In genomic region chr11:762421-763072, GRCh38 we compare ENCODE assay signal across 10 cellular contexts. TPM values are rescaled to one million over a fixed set of nuclear protein-coding genes. Genes with fewer than 3 reads are reported as not detected.
DNase-seq lines count a peak whose midpoint lies in the region; ATAC-seq and TF ChIP-seq lines count a peak whose summit lies in the region.
"Had no signal": no experiment of that assay in that cellular context is flagged by ENCODE, and none has a peak within 500 bp of the region (broad histone marks: within the 10 kb centered on the region; RNA-seq: fewer than 3 reads in every experiment).

No MANE protein-coding gene starts in this region.

- POLR2A ChIA-PET in Caco-2 (lab: Charles Lee), result interaction anchor here (1.4 kb wide), 1 partner anchor 16 kb away, joined by 7 read pairs; the partner anchor contains the start of gene TALDO1

- intact Hi-C loops in Caco-2 (cut with micrococcal nuclease; ENCODE audit: unreplicated experiment), result no loop called here

- H3K36me3 Mint-ChIP-seq in Caco-2 (ENCODE audit: insufficient read depth, unreplicated experiment), result peaks cover 98% of the 10 kb centered on the region

- H3K4me3 Mint-ChIP-seq in Caco-2 (ENCODE audit: unreplicated experiment), result no peak overlapping the region
- H3K4me3 Mint-ChIP-seq: T-cell had no signal

- DNase-seq in Caco-2 (peak; percentile 54 to 58), HS-5 (ENCODE audit: low read depth) (peak; percentile 76), T1000 (lab: John Stamatoyannopoulos, UW) (peak; percentile 36), fibroblast of the aortic adventitia (ENCODE audit: low read depth) (peak; percentile 73), OCI-M2 (lab: John Stamatoyannopoulos, UW; ENCODE audit: unreplicated experiment) (no peak)
- DNase-seq in stimulated activated naive CD4-positive, alpha-beta T cell (lab: John Stamatoyannopoulos, UW), result no peak

- no peaks in the 10 kb centered on the region for H3K4me1 Mint-ChIP-seq in Caco-2 (ENCODE audit: low read depth, unreplicated experiment)

- H3K27me3 ChIP-seq in Caco-2 (replicated peaks; ENCODE audit: control insufficient read depth, insufficient read depth, low read length), result no peaks in the 10 kb centered on the region
- H3K27me3 ChIP-seq in skeletal muscle satellite cell (ENCODE audit: control insufficient read depth, insufficient read depth, low read length), result no peaks in the 10 kb centered on the region

- H3K9ac ChIP-seq in skeletal muscle satellite cell (ENCODE audit: low read depth, low read length), result peak overlapping the region; percentile 2
- H3K9ac ChIP-seq: parathyroid adenoma had no signal

- no peak for ATAC-seq in GM18520 (IDR thresholded peaks at IDR 0.05; ENCODE audit: unreplicated experiment)
- ATAC-seq: T-cell had no signal

- H3K4me3 ChIP-seq in Caco-2 (ENCODE audit: low read depth, low read length), result no peak overlapping the region
- H3K4me3 ChIP-seq in fibroblast of the aortic adventitia (ENCODE audit: low read depth, low read length), result no peak overlapping the region
- no peak overlapping the region for H3K4me3 ChIP-seq in skeletal muscle satellite cell (ENCODE audit: low read length)

- H3K36me3 ChIP-seq in Caco-2 (ENCODE audit: control insufficient read depth, insufficient read depth, low read length) (peaks cover 16% of the 10 kb centered on the region), skeletal muscle satellite cell (ENCODE audit: insufficient read depth, low read length) (peaks cover 77% of the 10 kb centered on the region)

- H3K9me3 Mint-ChIP-seq in Caco-2 (ENCODE audit: unreplicated experiment), result no peaks in the 10 kb centered on the region
- H3K9me3 Mint-ChIP-seq: T-cell had no signal

- TF ChIP-seq CTCF in Caco-2 (IDR thresholded peaks at IDR 0.05; ENCODE audit: insufficient read depth in 1 of 2, low read depth in 1 of 2, low read length in 1 of 2, severe bottlenecking in 1 of 2, unreplicated experiment in 1 of 2), result peak in 1 of 2 experiments; percentile 33
- TF ChIP-seq CTCF in fibroblast of the aortic adventitia (IDR thresholded peaks at IDR 0.05; ENCODE audit: insufficient read depth, low read length), result peak; percentile 38

- no peaks in the 10 kb centered on the region for H3K9me3 ChIP-seq in Caco-2
- H3K9me3 ChIP-seq in skeletal muscle satellite cell (replicated peaks; ENCODE audit: low read length), result no peaks in the 10 kb centered on the region

- BruUV-seq in Caco-2 (replicated peaks; lab: Mats Ljungman, UMichigan), result no TSS peak

- no peaks in the 10 kb centered on the region for H3K4me1 ChIP-seq in Caco-2
- peaks cover 18% of the 10 kb centered on the region for H3K4me1 ChIP-seq in skeletal muscle satellite cell (ENCODE audit: control insufficient read depth, insufficient read depth, low read length)
- H3K4me1 ChIP-seq: parathyroid adenoma had no signal

- H3K27ac Mint-ChIP-seq in Caco-2 (ENCODE audit: unreplicated experiment), result peak overlapping the region; percentile 48

- H3K27me3 Mint-ChIP-seq in Caco-2 (ENCODE audit: insufficient read depth, unreplicated experiment), result no peaks in the 10 kb centered on the region
- H3K27me3 Mint-ChIP-seq: T-cell had no signal

- CTCF ChIA-PET in Caco-2 (lab: Charles Lee), result no interaction called here

- H3K4me2 ChIP-seq in skeletal muscle satellite cell (ENCODE audit: low read length), result peak overlapping the region; percentile 35

RNA-seq across cellular contexts. Expression of gene GATD1, which starts 14.7 kb away (rescaled TPM):
- 85.0 and 91.5 TPM in 2 replicates for total RNA-seq in Caco-2 (2022)
- 40.6 and 53.4 TPM in 2 replicates for total RNA-seq in fibroblast of the aortic adventitia (ENCODE audit: low replicate concordance)
- total RNA-seq in skeletal muscle satellite cell (2012; rRNA removed), result 44.1 and 52.2 TPM in 2 replicates

RNA-seq across cellular contexts. Expression of gene TALDO1, which starts 15.3 kb away (rescaled TPM):
- total RNA-seq in Caco-2 (2022), result 293 and 300 TPM in 2 replicates
- 123 and 146 TPM in 2 replicates for total RNA-seq in fibroblast of the aortic adventitia (ENCODE audit: low replicate concordance)
- total RNA-seq in skeletal muscle satellite cell (2012; rRNA removed), result 178 and 201 TPM in 2 replicates

RNA-seq across cellular contexts. Expression of gene CEND1, which starts 27.3 kb away (rescaled TPM):
- not detected in 2 replicates for total RNA-seq in Caco-2 (2022)
- 0.65 and 1.2 TPM in 2 replicates for total RNA-seq in fibroblast of the aortic adventitia (ENCODE audit: low replicate concordance)
- total RNA-seq in skeletal muscle satellite cell (2012; rRNA removed), result 0.66 and 2.8 TPM in 2 replicates

RNA-seq across cellular contexts. Expression of gene SLC25A22, which starts 35.5 kb away (rescaled TPM):
- total RNA-seq in Caco-2 (2022), result 31.8 and 37.6 TPM in 2 replicates
- 16.7 and 17.6 TPM in 2 replicates for total RNA-seq in fibroblast of the aortic adventitia (ENCODE audit: low replicate concordance)
- total RNA-seq in skeletal muscle satellite cell (2012; rRNA removed), result 31.2 and 34.1 TPM in 2 replicates

RNA-seq across cellular contexts. Expression of gene PIDD1, which starts 42.5 kb away (rescaled TPM):
- total RNA-seq in Caco-2 (2022) (21.3 and 25.3 TPM in 2 replicates), fibroblast of the aortic adventitia (ENCODE audit: low replicate concordance) (6.3 and 8.8 TPM in 2 replicates)
- 5.6 and 7.9 TPM in 2 replicates for total RNA-seq in skeletal muscle satellite cell (2012; rRNA removed)

Comparison
In these comparisons a context has a peak if more than half of its experiments do, and no peak if none do; other contexts are left out.
1. DNase-seq: peak in Caco-2 (2 of 2), HS-5 (single experiment), T1000 (single experiment) and fibroblast of the aortic adventitia (single experiment); none in OCI-M2 (single experiment) and stimulated activated naive CD4-positive, alpha-beta T cell (0 of 6).